ENCODE assay signal across 11 cellular contexts in the genomic region with DNA sequence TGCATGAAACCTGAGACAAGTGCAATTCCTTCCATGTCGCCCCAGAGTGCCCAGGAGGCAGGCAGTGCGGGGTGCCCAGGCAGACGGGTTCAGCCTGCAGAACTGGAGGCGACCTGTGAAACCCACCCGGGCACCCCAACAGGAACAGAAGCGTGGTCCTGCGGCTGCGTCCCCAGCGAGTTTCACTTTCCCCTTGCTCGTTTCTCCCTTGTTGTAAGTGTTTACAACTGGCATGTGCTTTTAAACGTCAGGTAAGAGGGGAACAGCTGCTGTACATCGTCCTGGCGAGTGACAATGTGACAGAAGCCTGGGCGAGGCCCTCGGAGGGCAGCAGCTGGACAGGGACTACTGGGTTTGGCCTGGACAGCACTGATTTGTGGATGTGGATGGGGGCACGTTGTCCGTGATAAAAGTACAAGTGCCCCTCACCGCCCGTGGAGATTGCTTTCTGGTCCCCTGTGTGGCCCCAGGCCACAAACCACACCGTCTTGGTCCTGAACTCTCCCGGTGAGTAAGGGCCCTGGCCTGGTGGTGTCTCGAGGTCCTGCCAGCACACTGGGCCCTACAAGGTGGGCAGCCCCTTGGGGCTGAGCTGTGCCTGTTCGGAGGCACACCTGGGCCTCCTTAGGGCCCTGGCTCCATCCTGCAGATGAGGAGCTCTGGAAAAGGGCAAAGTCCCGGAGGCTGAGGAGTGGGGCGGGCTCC. TPM values are rescaled to one million over a fixed set of nuclear protein-coding genes. Genes with fewer than 3 reads are reported as not detected.
DNase-seq lines count a peak whose midpoint lies in the region; ATAC-seq and TF ChIP-seq lines count a peak whose summit lies in the region.
"Had no signal": no experiment of that assay in that cellular context is flagged by ENCODE, and none has a peak within 500 bp of the region (broad histone marks: within the 10 kb centered on the region; RNA-seq: fewer than 3 reads in every experiment).

No MANE protein-coding gene starts in this region.

- H3K27me3 ChIP-seq in gastroesophageal sphincter, result peaks cover 100% of the 10 kb centered on the region

- DNase-seq in activated T-cell treated with anti-CD3 and anti-CD28 coated beads, Interleukin-2, amount 50 U/mL, for 72 hours, result no peak
- DNase-seq in activated T-cell treated with anti-CD3 and anti-CD28 coated beads, Interleukin-2, amount 50 U/mL, for 48 hours, result no peak
- DNase-seq in activated naive CD4-positive, alpha-beta T cell treated with anti-CD3 and anti-CD28 coated beads, Interleukin-2, amount 10 ng/mL, durations not matched to agents 7 days and 5 days, result peak; percentile 64
- DNase-seq in stimulated activated naive CD8-positive, alpha-beta T cell treated with anti-CD3 and anti-CD28 coated beads, Interleukin-15, amount 100 ng/mL, for 72 hours, result no peak
- DNase-seq in SHP77 treated with DMSO at 0.1 percent for 48 hours (lab: John Stamatoyannopoulos, UW), result no peak
- DNase-seq in SKM-1 (lab: John Stamatoyannopoulos, UW; ENCODE audit: unreplicated experiment), result no peak
- DNase-seq: NCI-H2029 treated with DMSO at 0.1 percent for 48 hours had no signal

- H3K4me1 Mint-ChIP-seq in activated T-cell treated with anti-CD3 and anti-CD28 coated beads, Interleukin-2, amount 50 U/mL, for 72 hours (ENCODE audit: low read depth), result peaks cover 16% of the 10 kb centered on the region
- H3K4me1 Mint-ChIP-seq in activated naive CD4-positive, alpha-beta T cell treated with anti-CD3 and anti-CD28 coated beads, Interleukin-2, amount 10 ng/mL, durations not matched to agents 7 days and 5 days, result peaks cover 20% of the 10 kb centered on the region
- H3K4me1 Mint-ChIP-seq in stimulated activated naive CD8-positive, alpha-beta T cell treated with anti-CD3 and anti-CD28 coated beads, Interleukin-15, amount 100 ng/mL, for 72 hours, result peaks cover 29% of the 10 kb centered on the region

- CTCF ChIA-PET in activated naive CD4-positive, alpha-beta T cell treated with anti-CD3 and anti-CD28 coated beads, Interleukin-2, amount 10 ng/mL, durations not matched to agents 7 days and 5 days (lab: Charles Lee), result interaction anchor here (1.2 kb wide), 1 partner anchor 67 kb away, joined by 3 read pairs; no protein-coding TSS in a partner anchor

- H3K9me3 Mint-ChIP-seq in activated T-cell treated with anti-CD3 and anti-CD28 coated beads, Interleukin-2, amount 50 U/mL, for 72 hours, result no peaks in the 10 kb centered on the region
- no peaks in the 10 kb centered on the region for H3K9me3 Mint-ChIP-seq in activated naive CD4-positive, alpha-beta T cell treated with anti-CD3 and anti-CD28 coated beads, Interleukin-2, amount 10 ng/mL, durations not matched to agents 7 days and 5 days
- H3K9me3 Mint-ChIP-seq in stimulated activated naive CD8-positive, alpha-beta T cell treated with anti-CD3 and anti-CD28 coated beads, Interleukin-15, amount 100 ng/mL, for 72 hours, result no peaks in the 10 kb centered on the region

- H3K4me1 ChIP-seq in gastroesophageal sphincter, result peaks cover 0 to 20% (median 3%) of the 10 kb centered on the region in 3 donors

- H3K36me3 Mint-ChIP-seq in activated T-cell treated with anti-CD3 and anti-CD28 coated beads, Interleukin-2, amount 50 U/mL, for 72 hours (ENCODE audit: insufficient read depth in 2 of 2), result no peaks in the 10 kb centered on the region
- H3K36me3 Mint-ChIP-seq in activated naive CD4-positive, alpha-beta T cell treated with anti-CD3 and anti-CD28 coated beads, Interleukin-2, amount 10 ng/mL, durations not matched to agents 7 days and 5 days, result no peaks in the 10 kb centered on the region

- H3K9me3 ChIP-seq in gastroesophageal sphincter, result no peaks in the 10 kb centered on the region
- H3K9me3 ChIP-seq: neutrophil had no signal

- 45 to 84% methylated on average over 9 of the region's 25 CpGs for WGBS in gastroesophageal sphincter (ENCODE audit: low coverage in 1 of 2), 2 donors

- TF ChIP-seq EP300 in gastroesophageal sphincter (IDR thresholded peaks at IDR 0.05), result no peak

- H3K4me3 Mint-ChIP-seq in activated T-cell treated with anti-CD3 and anti-CD28 coated beads, Interleukin-2, amount 50 U/mL, for 72 hours, result peak overlapping the region; percentile 60 to 72
- peak overlapping the region; percentile 71 for H3K4me3 Mint-ChIP-seq in activated naive CD4-positive, alpha-beta T cell treated with anti-CD3 and anti-CD28 coated beads, Interleukin-2, amount 10 ng/mL, durations not matched to agents 7 days and 5 days
- peak overlapping the region; percentile 50 to 56 for H3K4me3 Mint-ChIP-seq in stimulated activated naive CD8-positive, alpha-beta T cell treated with anti-CD3 and anti-CD28 coated beads, Interleukin-15, amount 100 ng/mL, for 72 hours

- H3K36me3 ChIP-seq in gastroesophageal sphincter, result no peaks in the 10 kb centered on the region
- H3K36me3 ChIP-seq: neutrophil had no signal

- peak overlapping the region in 1 of 2 donors; percentile 12 for H3K4me3 ChIP-seq in gastroesophageal sphincter

- no peak overlapping the region for H3K27ac ChIP-seq in gastroesophageal sphincter
- H3K27ac ChIP-seq: C4-2B, neutrophil had no signal

- peak; percentile 20 to 22 for ATAC-seq in activated T-cell treated with anti-CD3 and anti-CD28 coated beads, Interleukin-2, amount 50 U/mL, for 72 hours (replicated peaks in 1 of 2)
- peak; percentile 49 for ATAC-seq in GM21825 (IDR thresholded peaks at IDR 0.05; ENCODE audit: unreplicated experiment)
- peak; percentile 12 for ATAC-seq in stimulated activated naive CD8-positive, alpha-beta T cell treated with anti-CD3 and anti-CD28 coated beads, Interleukin-15, amount 100 ng/mL, for 72 hours
- ATAC-seq in gastroesophageal sphincter, result no peak

- no peak for TF ChIP-seq CTCF in gastroesophageal sphincter (IDR thresholded peaks at IDR 0.05)

- no peak overlapping the region for H3K27ac Mint-ChIP-seq in activated T-cell treated with anti-CD3 and anti-CD28 coated beads, Interleukin-2, amount 50 U/mL, for 72 hours
- no peak overlapping the region for H3K27ac Mint-ChIP-seq in activated naive CD4-positive, alpha-beta T cell treated with anti-CD3 and anti-CD28 coated beads, Interleukin-2, amount 10 ng/mL, durations not matched to agents 7 days and 5 days
- no peak overlapping the region for H3K27ac Mint-ChIP-seq in stimulated activated naive CD8-positive, alpha-beta T cell treated with anti-CD3 and anti-CD28 coated beads, Interleukin-15, amount 100 ng/mL, for 72 hours

- TF ChIP-seq POLR2A in gastroesophageal sphincter (IDR thresholded peaks at IDR 0.05), result no peak

- peaks cover 38% of the 10 kb centered on the region for H3K27me3 Mint-ChIP-seq in activated T-cell treated with anti-CD3 and anti-CD28 coated beads, Interleukin-2, amount 50 U/mL, for 72 hours (ENCODE audit: low read depth)
- H3K27me3 Mint-ChIP-seq in activated naive CD4-positive, alpha-beta T cell treated with anti-CD3 and anti-CD28 coated beads, Interleukin-2, amount 10 ng/mL, durations not matched to agents 7 days and 5 days, result peaks cover 79% of the 10 kb centered on the region
- peaks cover 76% of the 10 kb centered on the region for H3K27me3 Mint-ChIP-seq in stimulated activated naive CD8-positive, alpha-beta T cell treated with anti-CD3 and anti-CD28 coated beads, Interleukin-15, amount 100 ng/mL, for 72 hours

RNA-seq across cellular contexts. Expression of a gene that starts 4.0 kb away (rescaled TPM):
- under 1 TPM in 1 of 2 donors, not detected in 1; 0.21 TPM for total RNA-seq in activated T-cell treated with anti-CD3 and anti-CD28 coated beads, Interleukin-2, amount 50 U/mL, for 72 hours
- total RNA-seq in gastroesophageal sphincter, result 1 to 10 TPM in 2 of 4 donors, under 1 TPM in 2; 0.66 to 2.3 (median 1.4) TPM

RNA-seq across cellular contexts. Expression of a gene that starts 11.6 kb away (rescaled TPM):
- under 1 TPM in 1 of 2 donors, not detected in 1; 0.21 TPM for total RNA-seq in activated T-cell treated with anti-CD3 and anti-CD28 coated beads, Interleukin-2, amount 50 U/mL, for 72 hours
- total RNA-seq in gastroesophageal sphincter, result not detected

RNA-seq across cellular contexts. Expression of a gene that starts 35.0 kb away (rescaled TPM):
- total RNA-seq in activated T-cell treated with anti-CD3 and anti-CD28 coated beads, Interleukin-2, amount 50 U/mL, for 72 hours, result 100 to 1,000 TPM; 156 to 218 TPM
- total RNA-seq in gastroesophageal sphincter, result 1 to 10 TPM; 2.0 to 6.6 (median 3.3) TPM

Comparison
In these comparisons a context has a peak if more than half of its experiments do, and no peak if none do; other contexts are left out.
1. RNA of a gene that starts 35.0 kb away (total RNA-seq): 156 to 218 TPM in activated T-cell treated with anti-CD3 and anti-CD28 coated beads, Interleukin-2, amount 50 U/mL, for 72 hours; 2.0 to 6.6 TPM in gastroesophageal sphincter; every median in the first group is over 10 times any median in the second.
2. Peak in every context shown above with its lines, with median percentiles within 50 percentile points of each other: H3K4me3 Mint-ChIP-seq.